6 cellular contexts compared by ENCODE assay signal in genomic region chr21:45852386-45852785, GRCh38.
DNase-seq lines count a peak whose midpoint lies in the region; TF ChIP-seq lines count a peak whose summit lies in the region.
"Not testable (repeated sequence)": the region's sequence is repeated elsewhere in the genome, so short reads cannot be mapped to it uniquely, and the experiment has no call there.

No MANE protein-coding gene starts in this region.

- BruUV-seq in MCF 10A (replicated peaks; lab: Mats Ljungman, UMichigan): not testable (repeated sequence)

- H3K27me3 ChIP-seq in spleen (replicated peaks in 1 of 7): not testable (repeated sequence)

- not testable (repeated sequence) for H3K4me3 Mint-ChIP-seq in MCF 10A (ENCODE audit: unreplicated experiment)

- H3K4me1 ChIP-seq in spleen: not testable (repeated sequence)

- POLR2A ChIA-PET in MCF 10A (lab: Yijun Ruan, JAX): interaction anchor here (1.0 kb wide), 1 partner anchor 13 kb away, joined by 4 read pairs; no protein-coding TSS in a partner anchor

- H3K27ac Mint-ChIP-seq in MCF 10A (ENCODE audit: low read depth, unreplicated experiment): peak overlapping the region; percentile 62

- H3K4me1 Mint-ChIP-seq in MCF 10A (ENCODE audit: insufficient read depth, unreplicated experiment): peaks cover 12% of the 10 kb centered on the region

- not testable (repeated sequence) for H3K9me3 ChIP-seq in spleen

- CTCF ChIA-PET in MCF 10A (lab: Yijun Ruan, JAX): not testable (repeated sequence)

- peak; percentile 3 for DNase-seq in activated T-cell treated with anti-CD3 and anti-CD28 coated beads, Interleukin-2, amount 50 U/mL, for 1 hour
- DNase-seq in activated effector memory CD4-positive, alpha-beta T cell treated with anti-CD3 and anti-CD28 coated beads, Interleukin-2, amount 50 U/mL, for 16 hours: peak; percentile 46
- not testable (repeated sequence) for DNase-seq in MCF 10A (ENCODE audit: unreplicated experiment)
- DNase-seq in cardiac septum (ENCODE audit: low spot score) (peak; percentile 60), mesenteric fat pad (ENCODE audit: low spot score) (peak; percentile 39), spleen (peak; percentile 17)

- H3K9me3 Mint-ChIP-seq in MCF 10A (ENCODE audit: unreplicated experiment): not testable (repeated sequence)

- WGBS in spleen, 5 donors: 51 to 76% (median 75%) methylated on average over 4 to 5 of the region's 5 CpGs

- not testable (repeated sequence) for H3K27ac ChIP-seq in spleen

- not testable (repeated sequence) for TF ChIP-seq CTCF in MCF 10A (IDR thresholded peaks at IDR 0.05; ENCODE audit: unreplicated experiment); spleen (IDR thresholded peaks at IDR 0.05 in 8 of 11, conservative IDR thresholded peaks at IDR 0.05 in 3 of 11)

- not testable (repeated sequence) for TF ChIP-seq POLR2A in spleen (IDR thresholded peaks at IDR 0.05)

- H3K27me3 Mint-ChIP-seq in MCF 10A (ENCODE audit: insufficient read depth, unreplicated experiment): peaks cover 46% of the 10 kb centered on the region

- H3K36me3 Mint-ChIP-seq in MCF 10A (ENCODE audit: insufficient read depth, unreplicated experiment): not testable (repeated sequence)

- H3K4me3 ChIP-seq in spleen: not testable (repeated sequence)

- H3K36me3 ChIP-seq in spleen: peaks cover 0 to 19% (median 0%) of the 10 kb centered on the region in 6 donors

- intact Hi-C loops in MCF 10A (cut with micrococcal nuclease); cardiac septum (cut with DNase I); spleen (cut with DNase I; ENCODE audit: low total_unique reads): not testable (repeated sequence)
